17 cellular contexts compared by ENCODE assay signal in the genomic region with DNA sequence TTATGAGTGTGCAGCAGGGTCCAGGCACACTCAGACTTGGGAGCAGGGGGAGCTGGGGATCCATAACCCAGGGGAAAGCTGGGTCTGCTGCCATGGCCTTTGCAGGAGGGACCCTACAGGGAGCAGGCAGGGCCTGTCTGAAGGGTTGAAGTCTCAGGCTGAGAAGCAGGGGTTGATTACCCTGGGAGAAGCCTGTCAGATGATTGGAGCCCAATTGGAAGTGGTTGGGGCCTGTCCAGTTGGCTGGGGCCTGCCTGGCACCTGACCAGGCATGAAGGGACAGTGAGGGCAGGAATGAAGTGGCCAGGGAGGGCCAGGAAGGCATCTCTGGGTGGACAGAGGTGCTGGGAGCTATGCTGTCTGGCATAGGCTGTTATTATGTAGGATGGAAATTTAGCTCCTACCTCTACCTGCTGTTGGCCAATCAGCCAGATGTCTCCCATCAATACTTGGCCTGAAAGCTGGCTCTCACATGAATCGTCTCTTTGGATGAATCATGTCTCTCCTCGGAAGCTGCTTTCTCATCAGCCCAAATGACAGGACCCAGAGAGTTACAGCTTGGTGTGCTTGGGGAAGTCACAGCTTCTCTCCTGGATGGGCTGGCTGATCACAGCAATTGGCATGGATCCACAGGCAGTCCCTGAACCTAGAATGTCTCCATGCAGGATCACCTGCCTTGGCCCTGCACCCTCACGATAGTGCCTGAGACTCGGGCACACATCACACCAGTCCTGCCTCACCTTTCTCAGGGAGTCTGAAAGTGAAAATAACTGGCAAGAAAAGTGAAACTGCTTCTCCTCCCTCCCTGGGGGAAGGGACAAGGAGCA. TPM values are rescaled to one million over a fixed set of nuclear protein-coding genes. Genes with fewer than 3 reads are reported as not detected.
DNase-seq lines count a peak whose midpoint lies in the region; TF ChIP-seq lines count a peak whose summit lies in the region.
"Had no signal": no experiment of that assay in that cellular context is flagged by ENCODE, and none has a peak within 500 bp of the region (broad histone marks: within the 10 kb centered on the region; RNA-seq: fewer than 3 reads in every experiment).

No MANE protein-coding gene starts in this region.

- peak; percentile 38 for DNase-seq in ELR (ENCODE audit: low read depth)
- DNase-seq in MG63, result peak; percentile 52
- DNase-seq in fibroblast of pulmonary artery (ENCODE audit: low read depth), result peak; percentile 47
- DNase-seq in progenitor cell of endocrine pancreas (ENCODE audit: low spot score, unreplicated experiment), result no peak
- DNase-seq in pons (ENCODE audit: low spot score), result no peak
- DNase-seq in H7, result no peak
- DNase-seq in stimulated activated CD4-positive, alpha-beta T cell treated with anti-CD3 and anti-CD28 coated beads, Interleukin-4, amount 100 ng/mL, for 1 hour, result no peak
- no peak for DNase-seq in NK-92 (lab: John Stamatoyannopoulos, UW; ENCODE audit: unreplicated experiment)
- DNase-seq: activated T-cell treated with anti-CD3 and anti-CD28 coated beads, Interleukin-2, amount 50 U/mL, for 48 hours; CD4-positive, CD25-positive, alpha-beta regulatory T cell; cortex of kidney; GF-D8; H9; NCI-H1092 treated with DMSO at 0.1 percent for 48 hours; stimulated activated naive CD4-positive, alpha-beta T cell treated with Interleukin-2 at 50 U/mL for 16 hours had no signal

- H3K27me3 ChIP-seq in MG63 (no peaks in the 10 kb centered on the region), H7 (ENCODE audit: control insufficient read depth, insufficient read depth, low read length) (no peaks in the 10 kb centered on the region; the same call in 1 of the 2 replicates)
- H3K27me3 ChIP-seq: right atrium auricular region had no signal

- H3K4me3 Mint-ChIP-seq in progenitor cell of endocrine pancreas (ENCODE audit: low read depth), result no peak overlapping the region
- H3K4me3 Mint-ChIP-seq: CD4-positive, CD25-positive, alpha-beta regulatory T cell; H9; T-helper 1 cell treated with Interleukin-12 subunit alpha and Interleukin-12 subunit beta and Interleukin-4 antibody, amounts not matched to agents 30 μg/mL and 1 μg/mL, for 36 hours had no signal

- H3K9me3 ChIP-seq in MG63, result no peaks in the 10 kb centered on the region
- H3K9me3 ChIP-seq: right atrium auricular region had no signal

- H3K4me1 Mint-ChIP-seq in progenitor cell of endocrine pancreas (ENCODE audit: low read depth), result peaks cover 54% of the 10 kb centered on the region

- H3K27ac Mint-ChIP-seq in progenitor cell of endocrine pancreas, result peak overlapping the region; percentile 43
- H3K27ac Mint-ChIP-seq: CD4-positive, CD25-positive, alpha-beta regulatory T cell; H9; T-helper 1 cell treated with Interleukin-12 subunit alpha and Interleukin-12 subunit beta and Interleukin-4 antibody, amounts not matched to agents 30 μg/mL and 1 μg/mL, for 36 hours had no signal

- H3K36me3 ChIP-seq in MG63, result no peaks in the 10 kb centered on the region
- no peaks in the 10 kb centered on the region for H3K36me3 ChIP-seq in H7 (replicated peaks; ENCODE audit: control insufficient read depth, insufficient read depth, low read length)
- H3K36me3 ChIP-seq: right atrium auricular region had no signal

- H3K4me3 ChIP-seq in MG63, result no peak overlapping the region
- H3K4me3 ChIP-seq in fibroblast of pulmonary artery (replicated peaks; ENCODE audit: low read depth, low read length), result no peak overlapping the region
- H3K4me3 ChIP-seq in H7 (ENCODE audit: insufficient read depth, low read depth, low read length), result no peak overlapping the region
- H3K4me3 ChIP-seq: right atrium auricular region had no signal

- no peaks in the 10 kb centered on the region for H3K36me3 Mint-ChIP-seq in progenitor cell of endocrine pancreas (ENCODE audit: insufficient read depth)
- H3K36me3 Mint-ChIP-seq: CD4-positive, CD25-positive, alpha-beta regulatory T cell had no signal

- TF ChIP-seq CTCF in fibroblast of pulmonary artery (IDR thresholded peaks at IDR 0.05; ENCODE audit: low read length, missing control alignments) (no peak), progenitor cell of endocrine pancreas (IDR thresholded peaks at IDR 0.05; ENCODE audit: unreplicated experiment) (no peak)

- no peaks in the 10 kb centered on the region for H3K27me3 Mint-ChIP-seq in progenitor cell of endocrine pancreas

- no peaks in the 10 kb centered on the region for H3K9me3 Mint-ChIP-seq in progenitor cell of endocrine pancreas (ENCODE audit: low read depth)
- H3K9me3 Mint-ChIP-seq: H9; T-helper 1 cell treated with Interleukin-12 subunit alpha and Interleukin-12 subunit beta and Interleukin-4 antibody, amounts not matched to agents 30 μg/mL and 1 μg/mL, for 36 hours had no signal

RNA-seq across cellular contexts. Expression of a gene that starts 27.5 kb away (rescaled TPM):
- total RNA-seq in MG63 (2014; rRNA removed; shearing (Covaris generic); ENCODE audit: low replicate concordance), result 0.02 and 0.72 TPM in 2 replicates
- 27.9 and 28.9 TPM in 2 replicates for total RNA-seq in progenitor cell of endocrine pancreas
- total RNA-seq in H7 (2014; rRNA removed; shearing (Covaris generic)), result 0.33 and 2.4 TPM in 2 replicates
- total RNA-seq: CD4-positive, CD25-positive, alpha-beta regulatory T cell had no signal

Comparison
In these comparisons a context has a peak if more than half of its experiments do, and no peak if none do; other contexts are left out.
1. DNase-seq: peak in ELR (single experiment), MG63 (single experiment) and fibroblast of pulmonary artery (single experiment); none in progenitor cell of endocrine pancreas (single experiment), pons (single experiment), H7 (single experiment), stimulated activated CD4-positive, alpha-beta T cell treated with anti-CD3 and anti-CD28 coated beads, Interleukin-4, amount 100 ng/mL, for 1 hour (single experiment) and NK-92 (single experiment).